Comparison of ENCODE assay signal across 29 cellular contexts in the genomic region with DNA sequence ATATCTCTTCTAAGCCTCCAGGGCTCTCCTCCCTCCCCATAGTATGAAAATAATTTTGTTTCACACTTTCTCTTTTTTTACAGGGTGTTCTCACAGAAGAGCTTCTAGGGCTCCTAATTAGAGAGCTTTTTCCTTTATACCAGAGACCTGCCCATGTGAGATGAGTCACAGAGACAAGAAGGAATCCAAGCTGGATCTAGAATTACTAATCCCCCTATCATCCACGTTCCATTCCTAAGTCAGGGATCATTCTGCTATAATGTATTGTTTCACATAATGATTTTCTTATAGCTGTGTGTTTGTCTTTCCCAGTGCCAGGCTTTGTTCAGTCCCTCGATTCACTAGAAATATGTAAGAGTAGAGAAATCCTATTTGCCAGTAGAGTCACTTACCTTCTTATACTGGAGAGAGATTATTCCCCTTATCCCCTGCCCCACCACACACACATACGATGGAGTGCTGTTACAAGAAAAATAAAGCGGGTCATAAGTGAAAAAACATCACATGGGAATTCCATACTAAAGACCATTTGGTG.
DNase-seq lines count a peak whose midpoint lies in the region; ATAC-seq and TF ChIP-seq lines count a peak whose summit lies in the region.
"Had no signal": no experiment of that assay in that cellular context is flagged by ENCODE, and none has a peak within 500 bp of the region (broad histone marks: within the 10 kb centered on the region; RNA-seq: fewer than 3 reads in every experiment).

No MANE protein-coding gene starts in this region.

- H3K4me3 ChIP-seq in epithelial cell of esophagus (ENCODE audit: low read length) (no peak overlapping the region), retinal pigment epithelial cell (ENCODE audit: low read length) (no peak overlapping the region)
- H3K4me3 ChIP-seq: adrenal gland, mucosa of descending colon, SJCRH30, stomach, transverse colon had no signal

- H3K4me1 Mint-ChIP-seq in activated naive CD8-positive, alpha-beta T cell treated with anti-CD3 and anti-CD28 coated beads for 36 hours, result no peaks in the 10 kb centered on the region
- H3K4me1 Mint-ChIP-seq: CD14-positive monocyte had no signal

- no peaks in the 10 kb centered on the region for H3K36me3 Mint-ChIP-seq in activated naive CD8-positive, alpha-beta T cell treated with anti-CD3 and anti-CD28 coated beads for 36 hours
- H3K36me3 Mint-ChIP-seq: CD14-positive monocyte; natural killer cell treated with Interleukin-12 subunit alpha and Interleukin-12 subunit beta and Interleukin-15 and Interleukin-18, amount 100 ng/mL, for 72 hours had no signal

- POLR2A ChIA-PET in RWPE1 (lab: Yijun Ruan, JAX; ENCODE audit: low non-redundant PET), result no interaction called here

- ATAC-seq in GM19463 (IDR thresholded peaks at IDR 0.05; ENCODE audit: unreplicated experiment), result no peak
- no peak for ATAC-seq in HG02588 (IDR thresholded peaks at IDR 0.05; ENCODE audit: unreplicated experiment)
- ATAC-seq: activated T-cell treated with anti-CD3 and anti-CD28 coated beads, Interleukin-2, amount 50 U/mL, for 72 hours; mucosa of descending colon; natural killer cell treated with Interleukin-12 subunit alpha and Interleukin-12 subunit beta and Interleukin-15 and Interleukin-18, amount 100 ng/mL, for 72 hours had no signal

- CTCF ChIA-PET in RWPE1 (lab: Yijun Ruan, JAX), result no interaction called here

- H3K27me3 Mint-ChIP-seq in activated naive CD8-positive, alpha-beta T cell treated with anti-CD3 and anti-CD28 coated beads for 36 hours, result no peaks in the 10 kb centered on the region
- H3K27me3 Mint-ChIP-seq: dendritic cell treated with granulocyte-macrophage colony-stimulating factor and Interleukin-4, amounts not matched to agents 40 ng/mL and 50 ng/mL, for 4 days; natural killer cell treated with Interleukin-12 subunit alpha and Interleukin-12 subunit beta and Interleukin-15 and Interleukin-18, amount 100 ng/mL, for 72 hours had no signal

- no peak overlapping the region for H3K4me3 Mint-ChIP-seq in activated naive CD8-positive, alpha-beta T cell treated with anti-CD3 and anti-CD28 coated beads for 36 hours
- H3K4me3 Mint-ChIP-seq: activated T-cell treated with anti-CD3 and anti-CD28 coated beads, Interleukin-2, amount 50 U/mL, for 72 hours; CD14-positive monocyte; dendritic cell treated with granulocyte-macrophage colony-stimulating factor and Interleukin-4, amounts not matched to agents 40 ng/mL and 50 ng/mL, for 4 days; endodermal cell; natural killer cell treated with Interleukin-12 subunit alpha and Interleukin-12 subunit beta and Interleukin-15 and Interleukin-18, amount 100 ng/mL, for 72 hours had no signal

- peaks cover 5% of the 10 kb centered on the region for H3K9me3 Mint-ChIP-seq in activated naive CD8-positive, alpha-beta T cell treated with anti-CD3 and anti-CD28 coated beads for 36 hours

- no peak overlapping the region for H3K27ac ChIP-seq in RWPE1
- H3K27ac ChIP-seq: adrenal gland, SJCRH30, stomach, transverse colon had no signal

- peak; percentile 92 for DNase-seq in EH (ENCODE audit: low read depth)
- peak; percentile 31 for DNase-seq in RWPE1 (ENCODE audit: low spot score)
- peak; percentile 0 for DNase-seq in epithelial cell of esophagus (ENCODE audit: low read depth)
- DNase-seq in retinal pigment epithelial cell (ENCODE audit: low read depth), result peak; percentile 15
- no peak for DNase-seq in stimulated activated CD4-positive, alpha-beta T cell treated with anti-CD3 and anti-CD28 coated beads, Interleukin-2, amount 100 ng/mL, for 24 hours
- DNase-seq in activated naive CD8-positive, alpha-beta T cell treated with anti-CD3 and anti-CD28 coated beads for 36 hours, result no peak
- DNase-seq: ACHN; activated CD4-positive, alpha-beta T cell treated with anti-CD3 and anti-CD28 coated beads, Interleukin-2, amount 50 U/mL, for 4 hours; activated naive CD4-positive, alpha-beta T cell treated with Interleukin-2 at 50 U/mL for 16 hours; activated T-cell treated with anti-CD3 and anti-CD28 coated beads, Interleukin-2, amount 50 U/mL, for 72 hours; adrenal gland; endodermal cell; glutamatergic neuron; GOT3; islet precursor cell; Kasumi-1; mucosa of descending colon; NCI-H1694; NCI-H2171; NCI-H510A; NK-92 treated with Interleukin-12 subunit alpha and Interleukin-12 subunit beta, amount 100 ng/mL, for 24 hours; SJCRH30; stomach; transverse colon had no signal

- TF ChIP-seq CTCF in RWPE1 (conservative IDR thresholded peaks at IDR 0.05; ENCODE audit: low read depth) (no peak), epithelial cell of esophagus (IDR thresholded peaks at IDR 0.05; ENCODE audit: insufficient read depth, low read depth, low read length, missing control alignments) (no peak), retinal pigment epithelial cell (conservative IDR thresholded peaks at IDR 0.05; ENCODE audit: low read depth, low read length) (no peak)

- H3K27ac Mint-ChIP-seq in activated naive CD8-positive, alpha-beta T cell treated with anti-CD3 and anti-CD28 coated beads for 36 hours, result no peak overlapping the region
- H3K27ac Mint-ChIP-seq: activated T-cell treated with anti-CD3 and anti-CD28 coated beads, Interleukin-2, amount 50 U/mL, for 72 hours; dendritic cell treated with granulocyte-macrophage colony-stimulating factor and Interleukin-4, amounts not matched to agents 40 ng/mL and 50 ng/mL, for 4 days; endodermal cell; natural killer cell treated with Interleukin-12 subunit alpha and Interleukin-12 subunit beta and Interleukin-15 and Interleukin-18, amount 100 ng/mL, for 72 hours had no signal

Comparison
In these comparisons a context has a peak if more than half of its experiments do, and no peak if none do; other contexts are left out.
1. DNase-seq: peak in EH (single experiment), RWPE1 (single experiment), epithelial cell of esophagus (single experiment) and retinal pigment epithelial cell (single experiment); none in stimulated activated CD4-positive, alpha-beta T cell treated with anti-CD3 and anti-CD28 coated beads, Interleukin-2, amount 100 ng/mL, for 24 hours (0 of 2) and activated naive CD8-positive, alpha-beta T cell treated with anti-CD3 and anti-CD28 coated beads for 36 hours (single experiment).